8 cellular contexts compared by ENCODE assay signal in the genomic region with DNA sequence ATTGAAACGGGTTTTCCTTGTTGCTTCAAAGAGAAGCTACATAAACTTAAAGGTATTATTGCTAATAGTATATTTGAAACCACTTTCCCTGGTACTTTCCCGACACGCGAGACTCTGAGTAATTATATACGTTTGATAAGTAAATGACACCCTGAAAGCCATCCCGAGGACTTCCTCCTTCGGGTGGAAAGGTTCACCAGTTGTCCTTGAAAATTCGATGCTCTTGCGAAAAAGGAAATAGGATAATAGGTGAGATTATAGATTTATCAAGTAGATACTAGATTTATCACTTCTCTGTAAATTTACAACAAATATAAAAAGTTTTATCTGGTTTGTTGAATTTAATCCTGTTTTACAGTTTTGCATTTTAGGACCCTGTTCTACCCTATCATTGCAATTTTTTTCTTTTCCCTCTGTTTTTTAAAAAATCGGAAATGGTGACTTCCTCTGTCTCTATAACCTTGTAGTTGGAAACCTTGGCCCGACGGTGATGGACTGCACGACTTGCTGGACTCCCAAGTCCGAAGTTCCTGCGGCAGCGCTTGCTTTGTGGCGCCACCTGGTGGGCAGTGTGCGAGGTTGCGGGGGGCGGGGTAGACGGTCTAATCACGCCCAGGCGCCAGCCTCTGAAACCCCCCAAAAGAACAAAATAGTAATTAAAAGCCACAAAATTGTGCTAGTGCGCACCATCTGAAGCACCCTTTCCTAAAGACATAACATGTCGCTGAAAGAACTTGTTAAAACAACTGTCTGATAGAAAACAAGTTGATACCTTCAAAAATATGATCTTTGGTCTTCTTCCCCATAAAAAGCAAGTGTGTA. TPM values are rescaled to one million over a fixed set of nuclear protein-coding genes. Genes with fewer than 3 reads are reported as not detected.
DNase-seq lines count a peak whose midpoint lies in the region; ATAC-seq, FAIRE-seq and TF ChIP-seq lines count a peak whose summit lies in the region.

No MANE protein-coding gene starts in this region.

- DNase-seq in DMS 273 (lab: John Stamatoyannopoulos, UW; ENCODE audit: unreplicated experiment) = peak; percentile 89
- DNase-seq in HuH-7 (ENCODE audit: low spot score) = peak; percentile 95
- peak; percentile 74 for DNase-seq in RCC 7860 (ENCODE audit: low spot score)
- DNase-seq in activated gamma-delta T cell treated with Interleukin-2 at 50 U/mL for 16 hours = peak; percentile 69
- peak in 1 of 2 donors; percentile 65 for DNase-seq in foreskin keratinocyte
- peak; percentile 96 for DNase-seq in osteocyte (ENCODE audit: extremely low spot score, unreplicated experiment)
- DNase-seq in vagina (ENCODE audit: extremely low spot score in 2 of 2) = no peak

- H3K27me3 Mint-ChIP-seq in osteocyte (ENCODE audit: unreplicated experiment) = no peaks in the 10 kb centered on the region

- peaks cover 6% of the 10 kb centered on the region for H3K36me3 Mint-ChIP-seq in osteocyte (ENCODE audit: unreplicated experiment)

- TF ChIP-seq CTCF in foreskin keratinocyte (conservative IDR thresholded peaks at IDR 0.05) (peak; percentile 95), osteocyte (IDR thresholded peaks at IDR 0.05) (peak; percentile 97), vagina (IDR thresholded peaks at IDR 0.05) (peak; percentile 27 to 61 (median 58))

- H3K27me3 ChIP-seq in foreskin keratinocyte (no peaks in the 10 kb centered on the region), vagina (peaks cover 41% of the 10 kb centered on the region)

- peak overlapping the region; percentile 94 for H3K27ac Mint-ChIP-seq in osteocyte (ENCODE audit: unreplicated experiment)

- ATAC-seq in foreskin keratinocyte (no peak), HG02610 (IDR thresholded peaks at IDR 0.05; ENCODE audit: unreplicated experiment) (no peak)

- intact Hi-C loops in vagina (cut with DNase I) = loop anchor here (10.0 kb wide), 2 partner anchors 289 to 399 kb away; no protein-coding TSS in a partner anchor

- H3K36me3 ChIP-seq in vagina = no peaks in the 10 kb centered on the region

- TF ChIP-seq POLR2A in vagina (IDR thresholded peaks at IDR 0.05) = no peak

- no peaks in the 10 kb centered on the region for H3K9me3 Mint-ChIP-seq in osteocyte (ENCODE audit: unreplicated experiment)

- H3K4me1 Mint-ChIP-seq in osteocyte (ENCODE audit: unreplicated experiment) = peaks cover 43% of the 10 kb centered on the region

- peak overlapping the region; percentile 96 for H3K4me3 Mint-ChIP-seq in osteocyte (ENCODE audit: unreplicated experiment)

- H3K27ac ChIP-seq in foreskin keratinocyte (peak overlapping the region; percentile 24), vagina (no peak overlapping the region)

- peak; percentile 74 for FAIRE-seq in RCC 7860 (lab: Jason Lieb, UNC)

- H3K4me3 ChIP-seq in vagina = peak overlapping the region; percentile 41 to 48

- H3K4me1 ChIP-seq in foreskin keratinocyte (peaks cover 13% of the 10 kb centered on the region), vagina (peaks cover 66% of the 10 kb centered on the region)

- no peaks in the 10 kb centered on the region for H3K9me3 ChIP-seq in vagina

RNA-seq across cellular contexts. Expression of gene DLX2, which starts 1.0 kb away (rescaled TPM):
- 1.1 and 1.4 TPM in 2 replicates for total RNA-seq in foreskin keratinocyte
- polyA plus RNA-seq in foreskin keratinocyte = 1.1 and 1.9 TPM in 2 replicates
- 17.4 and 17.6 TPM in 2 replicates for total RNA-seq in osteocyte
- not detected for total RNA-seq in vagina

RNA-seq across cellular contexts. Expression of gene DLX1, which starts 18.4 kb away (rescaled TPM):
- total RNA-seq in foreskin keratinocyte (6.2 and 7.0 TPM in 2 replicates), osteocyte (25.2 and 29.7 TPM in 2 replicates), vagina (not detected)
- polyA plus RNA-seq in foreskin keratinocyte = 5.9 and 6.5 TPM in 2 replicates

Comparison
In these comparisons a context has a peak if more than half of its experiments do, and no peak if none do; other contexts are left out.
1. DNase-seq: peak in DMS 273 (single experiment), HuH-7 (single experiment), RCC 7860 (single experiment), activated gamma-delta T cell treated with Interleukin-2 at 50 U/mL for 16 hours (single experiment) and osteocyte (single experiment); none in vagina (0 of 2).
2. Peak in every context shown above with its lines, with median percentiles within 50 percentile points of each other: CTCF ChIP-seq.